ENCODE assay signal across 2 cellular contexts in the genomic region with DNA sequence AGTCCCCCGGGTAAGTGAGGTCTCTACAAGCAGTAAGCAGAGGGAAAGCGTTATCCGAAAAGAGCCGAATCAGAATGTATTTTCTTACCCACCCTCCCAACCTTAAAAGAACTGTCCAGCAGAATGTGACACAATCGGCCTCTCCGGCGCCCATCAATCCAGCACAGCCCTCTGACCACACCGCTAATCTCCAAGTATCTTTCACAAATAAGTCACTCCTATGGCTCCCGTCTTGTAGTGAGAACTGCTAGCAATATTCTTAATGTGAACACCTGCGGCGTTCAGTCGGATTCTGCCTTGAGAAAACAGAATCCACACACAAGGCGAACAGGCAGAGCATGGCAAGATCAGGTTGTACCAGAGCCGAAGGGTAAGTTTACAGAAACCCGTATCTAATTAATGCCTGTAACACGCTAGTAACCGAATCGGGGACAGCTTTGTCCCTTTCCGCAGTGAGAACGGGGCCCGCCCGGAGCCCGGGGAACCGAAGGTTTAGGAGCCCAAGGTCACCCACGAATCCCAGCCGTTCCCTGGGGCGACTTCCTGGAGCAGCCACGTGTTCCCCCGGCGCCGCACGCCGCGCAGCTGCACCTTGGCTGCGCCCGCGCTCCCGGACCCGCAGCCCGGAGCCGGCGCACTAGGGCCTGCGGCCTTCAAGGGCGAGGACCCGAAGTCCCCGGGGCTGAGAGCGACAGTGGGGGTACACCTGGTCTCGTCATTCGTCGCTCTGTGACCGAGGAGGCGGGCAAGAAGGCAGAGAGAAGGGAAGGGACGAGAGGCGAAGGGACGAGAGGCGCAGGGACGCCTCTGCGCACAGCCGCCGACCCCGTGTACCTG.
TF ChIP-seq lines count a peak whose summit lies in the region.

No MANE protein-coding gene starts in this region.

TF ChIP-seq in HEK293T, 16 proteins besides CTCF, POLR2A, EP300 and RAD21 (continued from another document):
- no peak for TF ChIP-seq CTBP1 (IDR thresholded peaks at IDR 0.05; ENCODE audit: borderline replicate concordance)

TF ChIP-seq in GM12878, 131 proteins besides CTCF, POLR2A, EP300 and RAD21 (continues in another document):
- TF ChIP-seq, protein P1, sequence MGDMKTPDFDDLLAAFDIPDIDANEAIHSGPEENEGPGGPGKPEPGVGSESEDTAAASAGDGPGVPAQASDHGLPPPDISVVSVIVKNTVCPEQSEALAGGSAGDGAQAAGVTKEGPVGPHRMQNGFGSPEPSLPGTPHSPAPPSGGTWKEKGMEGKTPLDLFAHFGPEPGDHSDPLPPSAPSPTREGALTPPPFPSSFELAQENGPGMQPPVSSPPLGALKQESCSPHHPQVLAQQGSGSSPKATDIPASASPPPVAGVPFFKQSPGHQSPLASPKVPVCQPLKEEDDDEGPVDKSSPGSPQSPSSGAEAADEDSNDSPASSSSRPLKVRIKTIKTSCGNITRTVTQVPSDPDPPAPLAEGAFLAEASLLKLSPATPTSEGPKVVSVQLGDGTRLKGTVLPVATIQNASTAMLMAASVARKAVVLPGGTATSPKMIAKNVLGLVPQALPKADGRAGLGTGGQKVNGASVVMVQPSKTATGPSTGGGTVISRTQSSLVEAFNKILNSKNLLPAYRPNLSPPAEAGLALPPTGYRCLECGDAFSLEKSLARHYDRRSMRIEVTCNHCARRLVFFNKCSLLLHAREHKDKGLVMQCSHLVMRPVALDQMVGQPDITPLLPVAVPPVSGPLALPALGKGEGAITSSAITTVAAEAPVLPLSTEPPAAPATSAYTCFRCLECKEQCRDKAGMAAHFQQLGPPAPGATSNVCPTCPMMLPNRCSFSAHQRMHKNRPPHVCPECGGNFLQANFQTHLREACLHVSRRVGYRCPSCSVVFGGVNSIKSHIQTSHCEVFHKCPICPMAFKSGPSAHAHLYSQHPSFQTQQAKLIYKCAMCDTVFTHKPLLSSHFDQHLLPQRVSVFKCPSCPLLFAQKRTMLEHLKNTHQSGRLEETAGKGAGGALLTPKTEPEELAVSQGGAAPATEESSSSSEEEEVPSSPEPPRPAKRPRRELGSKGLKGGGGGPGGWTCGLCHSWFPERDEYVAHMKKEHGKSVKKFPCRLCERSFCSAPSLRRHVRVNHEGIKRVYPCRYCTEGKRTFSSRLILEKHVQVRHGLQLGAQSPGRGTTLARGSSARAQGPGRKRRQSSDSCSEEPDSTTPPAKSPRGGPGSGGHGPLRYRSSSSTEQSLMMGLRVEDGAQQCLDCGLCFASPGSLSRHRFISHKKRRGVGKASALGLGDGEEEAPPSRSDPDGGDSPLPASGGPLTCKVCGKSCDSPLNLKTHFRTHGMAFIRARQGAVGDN (IDR thresholded peaks at IDR 0.05) = no peak
- TF ChIP-seq ZNF207 (IDR thresholded peaks at IDR 0.05; ENCODE audit: borderline replicate concordance) (no peak), SMAD1 (IDR thresholded peaks at IDR 0.05; ENCODE audit: low read depth, partially characterized antibody) (peak; percentile 25), BHLHE40 (IDR thresholded peaks at IDR 0.05; ENCODE audit: borderline replicate concordance in 1 of 2, low read depth in 2 of 2, low read length in 1 of 2) (peak in 1 of 2 experiments; percentile 36; a peak in 1 of 4 replicates), STAT1 (conservative IDR thresholded peaks at IDR 0.05) (no peak), IRF4 (IDR thresholded peaks at IDR 0.05; ENCODE audit: low read depth, low read length) (no peak), LARP7 (IDR thresholded peaks at IDR 0.05) (peak; percentile 93), ZZZ3 (IDR thresholded peaks at IDR 0.05; ENCODE audit: control insufficient read depth, insufficient read length, low read depth) (no peak), SREBF2 (IDR thresholded peaks at IDR 0.05; ENCODE audit: low read length) (no peak), BACH1 (IDR thresholded peaks at IDR 0.05; ENCODE audit: borderline replicate concordance) (no peak), CHD1 (IDR thresholded peaks at IDR 0.05; ENCODE audit: low read depth, low read length) (0 out of 2 replicates have a peak, but pooled peaks have one; percentile 63), MXI1 (IDR thresholded peaks at IDR 0.05; ENCODE audit: low read depth, low read length) (peak; percentile 97), RELA (IDR thresholded peaks at IDR 0.05; ENCODE audit: borderline replicate concordance, partially characterized antibody) (no peak), EED (IDR thresholded peaks at IDR 0.05; ENCODE audit: low read depth) (no peak), MYC (IDR thresholded peaks at IDR 0.05; ENCODE audit: insufficient read depth, insufficient read length, insufficient replicate concordance, low read length, severe bottlenecking) (peak; percentile 69), CHD2 (IDR thresholded peaks at IDR 0.05; ENCODE audit: borderline replicate concordance, low read depth, low read length) (no peak), NFIC (IDR thresholded peaks at IDR 0.05; ENCODE audit: low read depth, low read length) (no peak; the same call in 1 of the 2 replicates), ETV6 (conservative IDR thresholded peaks at IDR 0.05 in 1 of 2, IDR thresholded peaks at IDR 0.05 in 1 of 2; ENCODE audit: borderline replicate concordance in 1 of 2, low read depth in 1 of 2) (no peak), SP1 (IDR thresholded peaks at IDR 0.05; ENCODE audit: low read depth, low read length) (no peak), TCF3 (IDR thresholded peaks at IDR 0.05; ENCODE audit: borderline replicate concordance, insufficient read depth, low read depth, low read length) (0 out of 2 replicates have a peak, but pooled peaks have one; percentile 24)
- TF ChIP-seq, protein P2, sequence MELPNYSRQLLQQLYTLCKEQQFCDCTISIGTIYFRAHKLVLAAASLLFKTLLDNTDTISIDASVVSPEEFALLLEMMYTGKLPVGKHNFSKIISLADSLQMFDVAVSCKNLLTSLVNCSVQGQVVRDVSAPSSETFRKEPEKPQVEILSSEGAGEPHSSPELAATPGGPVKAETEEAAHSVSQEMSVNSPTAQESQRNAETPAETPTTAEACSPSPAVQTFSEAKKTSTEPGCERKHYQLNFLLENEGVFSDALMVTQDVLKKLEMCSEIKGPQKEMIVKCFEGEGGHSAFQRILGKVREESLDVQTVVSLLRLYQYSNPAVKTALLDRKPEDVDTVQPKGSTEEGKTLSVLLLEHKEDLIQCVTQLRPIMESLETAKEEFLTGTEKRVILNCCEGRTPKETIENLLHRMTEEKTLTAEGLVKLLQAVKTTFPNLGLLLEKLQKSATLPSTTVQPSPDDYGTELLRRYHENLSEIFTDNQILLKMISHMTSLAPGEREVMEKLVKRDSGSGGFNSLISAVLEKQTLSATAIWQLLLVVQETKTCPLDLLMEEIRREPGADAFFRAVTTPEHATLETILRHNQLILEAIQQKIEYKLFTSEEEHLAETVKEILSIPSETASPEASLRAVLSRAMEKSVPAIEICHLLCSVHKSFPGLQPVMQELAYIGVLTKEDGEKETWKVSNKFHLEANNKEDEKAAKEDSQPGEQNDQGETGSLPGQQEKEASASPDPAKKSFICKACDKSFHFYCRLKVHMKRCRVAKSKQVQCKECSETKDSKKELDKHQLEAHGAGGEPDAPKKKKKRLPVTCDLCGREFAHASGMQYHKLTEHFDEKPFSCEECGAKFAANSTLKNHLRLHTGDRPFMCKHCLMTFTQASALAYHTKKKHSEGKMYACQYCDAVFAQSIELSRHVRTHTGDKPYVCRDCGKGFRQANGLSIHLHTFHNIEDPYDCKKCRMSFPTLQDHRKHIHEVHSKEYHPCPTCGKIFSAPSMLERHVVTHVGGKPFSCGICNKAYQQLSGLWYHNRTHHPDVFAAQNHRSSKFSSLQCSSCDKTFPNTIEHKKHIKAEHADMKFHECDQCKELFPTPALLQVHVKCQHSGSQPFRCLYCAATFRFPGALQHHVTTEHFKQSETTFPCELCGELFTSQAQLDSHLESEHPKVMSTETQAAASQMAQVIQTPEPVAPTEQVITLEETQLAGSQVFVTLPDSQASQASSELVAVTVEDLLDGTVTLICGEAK (IDR thresholded peaks at IDR 0.05; ENCODE audit: borderline replicate concordance) = 0 out of 2 replicates have a peak, but pooled peaks have one; percentile 28
- TF ChIP-seq, protein P3, sequence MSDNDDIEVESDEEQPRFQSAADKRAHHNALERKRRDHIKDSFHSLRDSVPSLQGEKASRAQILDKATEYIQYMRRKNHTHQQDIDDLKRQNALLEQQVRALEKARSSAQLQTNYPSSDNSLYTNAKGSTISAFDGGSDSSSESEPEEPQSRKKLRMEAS (IDR thresholded peaks at IDR 0.05; ENCODE audit: low read depth, low read length) = peak; percentile 74; the same call in 1 of the 2 replicates
- TF ChIP-seq, protein P4, sequence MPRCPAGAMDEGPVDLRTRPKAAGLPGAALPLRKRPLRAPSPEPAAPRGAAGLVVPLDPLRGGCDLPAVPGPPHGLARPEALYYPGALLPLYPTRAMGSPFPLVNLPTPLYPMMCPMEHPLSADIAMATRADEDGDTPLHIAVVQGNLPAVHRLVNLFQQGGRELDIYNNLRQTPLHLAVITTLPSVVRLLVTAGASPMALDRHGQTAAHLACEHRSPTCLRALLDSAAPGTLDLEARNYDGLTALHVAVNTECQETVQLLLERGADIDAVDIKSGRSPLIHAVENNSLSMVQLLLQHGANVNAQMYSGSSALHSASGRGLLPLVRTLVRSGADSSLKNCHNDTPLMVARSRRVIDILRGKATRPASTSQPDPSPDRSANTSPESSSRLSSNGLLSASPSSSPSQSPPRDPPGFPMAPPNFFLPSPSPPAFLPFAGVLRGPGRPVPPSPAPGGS (IDR thresholded peaks at IDR 0.05; ENCODE audit: borderline replicate concordance, insufficient read depth, low read depth, low read length, poor library complexity, severe bottlenecking) = no peak
- TF ChIP-seq, protein P5, sequence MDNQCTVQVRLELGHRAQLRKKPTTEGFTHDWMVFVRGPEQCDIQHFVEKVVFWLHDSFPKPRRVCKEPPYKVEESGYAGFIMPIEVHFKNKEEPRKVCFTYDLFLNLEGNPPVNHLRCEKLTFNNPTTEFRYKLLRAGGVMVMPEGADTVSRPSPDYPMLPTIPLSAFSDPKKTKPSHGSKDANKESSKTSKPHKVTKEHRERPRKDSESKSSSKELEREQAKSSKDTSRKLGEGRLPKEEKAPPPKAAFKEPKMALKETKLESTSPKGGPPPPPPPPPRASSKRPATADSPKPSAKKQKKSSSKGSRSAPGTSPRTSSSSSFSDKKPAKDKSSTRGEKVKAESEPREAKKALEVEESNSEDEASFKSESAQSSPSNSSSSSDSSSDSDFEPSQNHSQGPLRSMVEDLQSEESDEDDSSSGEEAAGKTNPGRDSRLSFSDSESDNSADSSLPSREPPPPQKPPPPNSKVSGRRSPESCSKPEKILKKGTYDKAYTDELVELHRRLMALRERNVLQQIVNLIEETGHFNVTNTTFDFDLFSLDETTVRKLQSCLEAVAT (IDR thresholded peaks at IDR 0.05) = peak; percentile 76
- TF ChIP-seq, protein P6, sequence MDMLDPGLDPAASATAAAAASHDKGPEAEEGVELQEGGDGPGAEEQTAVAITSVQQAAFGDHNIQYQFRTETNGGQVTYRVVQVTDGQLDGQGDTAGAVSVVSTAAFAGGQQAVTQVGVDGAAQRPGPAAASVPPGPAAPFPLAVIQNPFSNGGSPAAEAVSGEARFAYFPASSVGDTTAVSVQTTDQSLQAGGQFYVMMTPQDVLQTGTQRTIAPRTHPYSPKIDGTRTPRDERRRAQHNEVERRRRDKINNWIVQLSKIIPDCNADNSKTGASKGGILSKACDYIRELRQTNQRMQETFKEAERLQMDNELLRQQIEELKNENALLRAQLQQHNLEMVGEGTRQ (IDR thresholded peaks at IDR 0.05; ENCODE audit: borderline replicate concordance, low read depth, low read length) = peak; percentile 7; the same call in 1 of the 2 replicates
- TF ChIP-seq, protein P7, sequence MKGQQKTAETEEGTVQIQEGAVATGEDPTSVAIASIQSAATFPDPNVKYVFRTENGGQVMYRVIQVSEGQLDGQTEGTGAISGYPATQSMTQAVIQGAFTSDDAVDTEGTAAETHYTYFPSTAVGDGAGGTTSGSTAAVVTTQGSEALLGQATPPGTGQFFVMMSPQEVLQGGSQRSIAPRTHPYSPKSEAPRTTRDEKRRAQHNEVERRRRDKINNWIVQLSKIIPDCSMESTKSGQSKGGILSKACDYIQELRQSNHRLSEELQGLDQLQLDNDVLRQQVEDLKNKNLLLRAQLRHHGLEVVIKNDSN (IDR thresholded peaks at IDR 0.05; ENCODE audit: borderline replicate concordance, extremely low read length, insufficient read depth, low read depth, low read length) = peak; percentile 56
- TF ChIP-seq, protein P8, sequence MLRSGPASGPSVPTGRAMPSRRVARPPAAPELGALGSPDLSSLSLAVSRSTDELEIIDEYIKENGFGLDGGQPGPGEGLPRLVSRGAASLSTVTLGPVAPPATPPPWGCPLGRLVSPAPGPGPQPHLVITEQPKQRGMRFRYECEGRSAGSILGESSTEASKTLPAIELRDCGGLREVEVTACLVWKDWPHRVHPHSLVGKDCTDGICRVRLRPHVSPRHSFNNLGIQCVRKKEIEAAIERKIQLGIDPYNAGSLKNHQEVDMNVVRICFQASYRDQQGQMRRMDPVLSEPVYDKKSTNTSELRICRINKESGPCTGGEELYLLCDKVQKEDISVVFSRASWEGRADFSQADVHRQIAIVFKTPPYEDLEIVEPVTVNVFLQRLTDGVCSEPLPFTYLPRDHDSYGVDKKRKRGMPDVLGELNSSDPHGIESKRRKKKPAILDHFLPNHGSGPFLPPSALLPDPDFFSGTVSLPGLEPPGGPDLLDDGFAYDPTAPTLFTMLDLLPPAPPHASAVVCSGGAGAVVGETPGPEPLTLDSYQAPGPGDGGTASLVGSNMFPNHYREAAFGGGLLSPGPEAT (IDR thresholded peaks at IDR 0.05; ENCODE audit: low read depth) = no peak
- TF ChIP-seq, protein P9, sequence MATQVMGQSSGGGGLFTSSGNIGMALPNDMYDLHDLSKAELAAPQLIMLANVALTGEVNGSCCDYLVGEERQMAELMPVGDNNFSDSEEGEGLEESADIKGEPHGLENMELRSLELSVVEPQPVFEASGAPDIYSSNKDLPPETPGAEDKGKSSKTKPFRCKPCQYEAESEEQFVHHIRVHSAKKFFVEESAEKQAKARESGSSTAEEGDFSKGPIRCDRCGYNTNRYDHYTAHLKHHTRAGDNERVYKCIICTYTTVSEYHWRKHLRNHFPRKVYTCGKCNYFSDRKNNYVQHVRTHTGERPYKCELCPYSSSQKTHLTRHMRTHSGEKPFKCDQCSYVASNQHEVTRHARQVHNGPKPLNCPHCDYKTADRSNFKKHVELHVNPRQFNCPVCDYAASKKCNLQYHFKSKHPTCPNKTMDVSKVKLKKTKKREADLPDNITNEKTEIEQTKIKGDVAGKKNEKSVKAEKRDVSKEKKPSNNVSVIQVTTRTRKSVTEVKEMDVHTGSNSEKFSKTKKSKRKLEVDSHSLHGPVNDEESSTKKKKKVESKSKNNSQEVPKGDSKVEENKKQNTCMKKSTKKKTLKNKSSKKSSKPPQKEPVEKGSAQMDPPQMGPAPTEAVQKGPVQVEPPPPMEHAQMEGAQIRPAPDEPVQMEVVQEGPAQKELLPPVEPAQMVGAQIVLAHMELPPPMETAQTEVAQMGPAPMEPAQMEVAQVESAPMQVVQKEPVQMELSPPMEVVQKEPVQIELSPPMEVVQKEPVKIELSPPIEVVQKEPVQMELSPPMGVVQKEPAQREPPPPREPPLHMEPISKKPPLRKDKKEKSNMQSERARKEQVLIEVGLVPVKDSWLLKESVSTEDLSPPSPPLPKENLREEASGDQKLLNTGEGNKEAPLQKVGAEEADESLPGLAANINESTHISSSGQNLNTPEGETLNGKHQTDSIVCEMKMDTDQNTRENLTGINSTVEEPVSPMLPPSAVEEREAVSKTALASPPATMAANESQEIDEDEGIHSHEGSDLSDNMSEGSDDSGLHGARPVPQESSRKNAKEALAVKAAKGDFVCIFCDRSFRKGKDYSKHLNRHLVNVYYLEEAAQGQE (IDR thresholded peaks at IDR 0.05; ENCODE audit: low read depth, low read length) = peak; percentile 58; the same call in 1 of the 2 replicates
